In genomic region chr3:106998841-106999809, GRCh38 we compare ENCODE assay signal across 8 cellular contexts.
DNase-seq lines count a peak whose midpoint lies in the region; ATAC-seq lines count a peak whose summit lies in the region.
"Not testable (repeated sequence)": the region's sequence is repeated elsewhere in the genome, so short reads cannot be mapped to it uniquely, and the experiment has no call there.

No MANE protein-coding gene starts in this region.

- ATAC-seq in GM18907 (IDR thresholded peaks at IDR 0.05; ENCODE audit: unreplicated experiment) (peak; percentile 71), HG02610 (IDR thresholded peaks at IDR 0.05; ENCODE audit: unreplicated experiment) (peak; percentile 56), HG03558 (IDR thresholded peaks at IDR 0.05; ENCODE audit: extremely low read depth, unreplicated experiment) (peak; percentile 41), T-cell (replicated peaks in 1 of 4) (peak in 1 of 4 experiments; percentile 50)
- peak; percentile 20 for ATAC-seq in activated CD8-positive, alpha-beta memory T cell treated with anti-CD3 and anti-CD28 coated beads, Interleukin-2, amount 10 ng/mL, durations not matched to agents 7 days and 5 days
- peak; percentile 19 for ATAC-seq in central memory CD8-positive, alpha-beta T cell (replicated peaks; ENCODE audit: extremely low read depth, poor library complexity, severe bottlenecking)

- H3K9me3 Mint-ChIP-seq in T-cell; activated CD8-positive, alpha-beta memory T cell treated with anti-CD3 and anti-CD28 coated beads, Interleukin-2, amount 10 ng/mL, durations not matched to agents 7 days and 5 days (ENCODE audit: low read depth): not testable (repeated sequence)
- peaks cover 13% of the 10 kb centered on the region for H3K9me3 Mint-ChIP-seq in central memory CD8-positive, alpha-beta T cell

- not testable (repeated sequence) for H4K20me1 ChIP-seq in BLaER1

- peaks cover 53% of the 10 kb centered on the region for H3K9me3 ChIP-seq in BLaER1

- H3K27ac ChIP-seq in BLaER1: peak overlapping the region; percentile 82

- peak overlapping the region; percentile 53 for H3K9ac ChIP-seq in BLaER1

- H3K4me3 Mint-ChIP-seq in T-cell: peak overlapping the region; percentile 22 to 54 (median 32)
- H3K4me3 Mint-ChIP-seq in activated CD8-positive, alpha-beta memory T cell treated with anti-CD3 and anti-CD28 coated beads, Interleukin-2, amount 10 ng/mL, durations not matched to agents 7 days and 5 days: peak overlapping the region; percentile 15
- H3K4me3 Mint-ChIP-seq in central memory CD8-positive, alpha-beta T cell: peak overlapping the region; percentile 45

- H3K36me3 ChIP-seq in BLaER1: not testable (repeated sequence)

- not testable (repeated sequence) for H3K27me3 ChIP-seq in BLaER1

- H3K36me3 Mint-ChIP-seq in T-cell; activated CD8-positive, alpha-beta memory T cell treated with anti-CD3 and anti-CD28 coated beads, Interleukin-2, amount 10 ng/mL, durations not matched to agents 7 days and 5 days; central memory CD8-positive, alpha-beta T cell (ENCODE audit: insufficient read depth): not testable (repeated sequence)

- peak overlapping the region; percentile 76 for H3K4me2 ChIP-seq in BLaER1

- H3K27me3 Mint-ChIP-seq in T-cell; activated CD8-positive, alpha-beta memory T cell treated with anti-CD3 and anti-CD28 coated beads, Interleukin-2, amount 10 ng/mL, durations not matched to agents 7 days and 5 days; central memory CD8-positive, alpha-beta T cell: not testable (repeated sequence)

- POLR2A ChIA-PET in T-cell (lab: Charles Lee): not testable (repeated sequence)

- CTCF ChIA-PET in T-cell (lab: Charles Lee); activated CD8-positive, alpha-beta memory T cell treated with anti-CD3 and anti-CD28 coated beads, Interleukin-2, amount 10 ng/mL, durations not matched to agents 7 days and 5 days (lab: Charles Lee): not testable (repeated sequence)

- H3K4me1 ChIP-seq in BLaER1: peaks cover 52% of the 10 kb centered on the region

- peak in 8 of 34 experiments; percentile 0 to 32 (median 2) for DNase-seq in T-cell
- DNase-seq in activated CD8-positive, alpha-beta memory T cell treated with anti-CD3 and anti-CD28 coated beads, Interleukin-2, amount 10 ng/mL, durations not matched to agents 7 days and 5 days: peak; percentile 59
- DNase-seq in central memory CD8-positive, alpha-beta T cell (ENCODE audit: low spot score in 2 of 2): not testable (repeated sequence)
- peak; percentile 8 for DNase-seq in stimulated activated CD4-positive, alpha-beta T cell treated with anti-CD3 and anti-CD28 coated beads, Interleukin-1b, Interleukin-23, amount 100 ng/mL, for 48 hours

- H3K4me3 ChIP-seq in BLaER1: peak overlapping the region; percentile 39

- H3K4me1 Mint-ChIP-seq in T-cell: peaks cover 6 to 14% (median 13%) of the 10 kb centered on the region in 3 donors
- peaks cover 11% of the 10 kb centered on the region for H3K4me1 Mint-ChIP-seq in activated CD8-positive, alpha-beta memory T cell treated with anti-CD3 and anti-CD28 coated beads, Interleukin-2, amount 10 ng/mL, durations not matched to agents 7 days and 5 days
- not testable (repeated sequence) for H3K4me1 Mint-ChIP-seq in central memory CD8-positive, alpha-beta T cell

- H3K27ac Mint-ChIP-seq in T-cell: peak overlapping the region in 1 of 2 donors; percentile 1
- H3K27ac Mint-ChIP-seq in activated CD8-positive, alpha-beta memory T cell treated with anti-CD3 and anti-CD28 coated beads, Interleukin-2, amount 10 ng/mL, durations not matched to agents 7 days and 5 days; central memory CD8-positive, alpha-beta T cell (ENCODE audit: low read depth): not testable (repeated sequence)
